In the genomic region with DNA sequence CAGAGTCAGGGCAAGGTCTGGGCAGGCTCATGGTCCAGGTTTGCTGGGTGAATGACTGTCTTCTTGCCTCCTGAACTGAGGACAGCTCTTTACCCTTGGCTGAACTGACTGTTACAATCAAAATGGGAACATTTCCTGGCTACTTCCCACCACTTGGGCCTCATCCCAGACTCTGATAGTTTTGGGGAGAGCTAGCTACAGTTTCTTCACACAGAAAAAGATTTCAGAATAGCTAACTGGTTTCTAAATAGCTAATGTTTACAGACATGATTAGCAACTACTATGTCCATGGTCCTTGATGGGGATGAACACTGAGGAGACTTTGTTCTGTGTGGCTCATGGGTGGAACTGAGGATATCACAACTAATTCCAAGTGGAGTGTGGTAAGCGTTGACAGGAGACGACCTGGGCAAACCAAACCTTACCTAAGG, we compare ENCODE assay signal across 14 cellular contexts. TPM values are rescaled to one million over a fixed set of nuclear protein-coding genes. Genes with fewer than 3 reads are reported as not detected.
DNase-seq lines count a peak whose midpoint lies in the region; ATAC-seq and TF ChIP-seq lines count a peak whose summit lies in the region.
"Had no signal": no experiment of that assay in that cellular context is flagged by ENCODE, and none has a peak within 500 bp of the region (broad histone marks: within the 10 kb centered on the region; RNA-seq: fewer than 3 reads in every experiment).

No MANE protein-coding gene starts in this region.

- no peak overlapping the region for H3K27ac ChIP-seq in GM23248
- H3K27ac ChIP-seq: foreskin keratinocyte had no signal

- DNase-seq in GM23248 (peak; percentile 50), fibroblast of pulmonary artery (ENCODE audit: low read depth) (peak; percentile 57), mesenteric fat pad (ENCODE audit: low spot score) (peak; percentile 11), superior temporal gyrus (ENCODE audit: extremely low spot score) (peak; percentile 61), NCI-H187 treated with DMSO at 0.1 percent for 48 hours (lab: John Stamatoyannopoulos, UW) (no peak), NCI-H146 treated with DMSO at 0.1 percent for 48 hours (lab: John Stamatoyannopoulos, UW; ENCODE audit: unreplicated experiment) (no peak)
- no peak for DNase-seq in activated CD4-positive, alpha-beta T cell treated with anti-CD3 and anti-CD28 coated beads for 48 hours
- DNase-seq: activated B cell treated with CpG ODN at 0.5 μM for 24 hours, DMS 273 treated with DMSO at 0.1 percent for 48 hours, foreskin keratinocyte, NCI-H345, spleen, SW 1271 had no signal

- no peak overlapping the region for H3K9ac ChIP-seq in GM23248

- no peak overlapping the region for H2AFZ ChIP-seq in GM23248

- in situ Hi-C loops in GM23248 (cut with MboI) = no loop called here

- no peaks in the 10 kb centered on the region for H3K36me3 ChIP-seq in GM23248 (ENCODE audit: low read depth)
- H3K36me3 ChIP-seq: spleen had no signal

- no peaks in the 10 kb centered on the region for H3K4me1 ChIP-seq in GM23248 (ENCODE audit: insufficient read depth)
- H3K4me1 ChIP-seq: foreskin keratinocyte had no signal

- ATAC-seq in GM21786 (IDR thresholded peaks at IDR 0.05; ENCODE audit: unreplicated experiment) = no peak
- ATAC-seq: foreskin keratinocyte had no signal

- no peaks in the 10 kb centered on the region for H4K20me1 ChIP-seq in GM23248 (ENCODE audit: insufficient read depth)

- H3K4me2 ChIP-seq in GM23248 (ENCODE audit: unreplicated experiment) = no peak overlapping the region

- 74 to 80% methylated on average over 2 of the region's 2 CpGs for WGBS in GM23248 (ENCODE audit: low coverage in 1 of 2, low lambda C conversion rate in 2 of 2, missing lambda C conversion rate in 2 of 2), 2 experiments

- no peaks in the 10 kb centered on the region for H3K79me2 ChIP-seq in GM23248 (ENCODE audit: insufficient read depth)

- TF ChIP-seq CTCF in fibroblast of pulmonary artery (IDR thresholded peaks at IDR 0.05; ENCODE audit: low read length, missing control alignments) = no peak

- no peaks in the 10 kb centered on the region for H3K9me2 ChIP-seq in GM23248 (ENCODE audit: insufficient read depth)

- H3F3A ChIP-seq in GM23248 (ENCODE audit: insufficient read depth) = peaks cover 4% of the 10 kb centered on the region; the same call in 1 of the 2 replicates

- H3K9me3 ChIP-seq in GM23248 (ENCODE audit: low read depth) = no peaks in the 10 kb centered on the region
- H3K9me3 ChIP-seq: spleen had no signal

- no peaks in the 10 kb centered on the region for H3K27me3 ChIP-seq in GM23248 (replicated peaks; ENCODE audit: insufficient read depth)
- H3K27me3 ChIP-seq: spleen had no signal

- no peak overlapping the region for H3K4me3 ChIP-seq in GM23248
- no peak overlapping the region for H3K4me3 ChIP-seq in fibroblast of pulmonary artery (replicated peaks; ENCODE audit: low read depth, low read length)
- H3K4me3 ChIP-seq: spleen had no signal

RNA-seq across cellular contexts. Expression of a gene that starts 7.1 kb away (rescaled TPM):
- total RNA-seq in GM23248 (2014; rRNA removed; shearing (Covaris generic)) = 0.13 and 5.0 TPM in 2 replicates
- 0.04 TPM in 1 of 2 replicates, not detected in the other for polyA plus RNA-seq in GM23248 (2016; fragmentation: Nextera tagmentation; extraction: Ambion mirVana)
- 2.7 TPM for total RNA-seq in mesenteric fat pad

Comparison
In these comparisons a context has a peak if more than half of its experiments do, and no peak if none do; other contexts are left out.
1. DNase-seq: peak in GM23248 (single experiment), fibroblast of pulmonary artery (single experiment), mesenteric fat pad (single experiment) and superior temporal gyrus (single experiment); none in NCI-H187 treated with DMSO at 0.1 percent for 48 hours (single experiment), activated CD4-positive, alpha-beta T cell treated with anti-CD3 and anti-CD28 coated beads for 48 hours (single experiment) and NCI-H146 treated with DMSO at 0.1 percent for 48 hours (single experiment).